ENCODE assay signal across 8 cellular contexts in genomic region chr4:105147226-105148151, GRCh38. TPM values are rescaled to one million over a fixed set of nuclear protein-coding genes. Genes with fewer than 3 reads are reported as not detected.
A peak's percentile ranks its signal among the peaks of the same experiment; 100 is the strongest.
DNase-seq lines count a peak whose midpoint lies in the region; ATAC-seq lines count a peak whose summit lies in the region.

No MANE protein-coding gene starts in this region.

- peak overlapping the region; percentile 73 to 95 for H3K27ac ChIP-seq in esophagus (ENCODE audit: low read depth in 2 of 2, low read length in 1 of 2)
- H3K27ac ChIP-seq in thymus (ENCODE audit: low read depth) = peak overlapping the region; percentile 85

- peak overlapping the region; percentile 99 for H3K9ac ChIP-seq in mucosa of stomach (ENCODE audit: low read length)

- H3K36me3 ChIP-seq in esophagus (ENCODE audit: control insufficient read depth in 2 of 2, insufficient read depth in 2 of 2, low read length in 1 of 2) (no peaks in the 10 kb centered on the region), mucosa of stomach (ENCODE audit: control insufficient read depth, insufficient read depth, low read length) (no peaks in the 10 kb centered on the region), thymus (ENCODE audit: control insufficient read depth, insufficient read depth) (no peaks in the 10 kb centered on the region)

- ATAC-seq in HG03442 (IDR thresholded peaks at IDR 0.05; ENCODE audit: unreplicated experiment) = no peak

- DNase-seq in NCI-H526 (lab: John Stamatoyannopoulos, UW) (peak; percentile 37 to 43), NCI-H526 treated with DMSO at 0.1 percent for 48 hours (lab: John Stamatoyannopoulos, UW) (no peak), NCI-H2171 treated with DMSO at 0.1 percent for 48 hours (lab: John Stamatoyannopoulos, UW) (peak; percentile 57), activated T-cell treated with anti-CD3 and anti-CD28 coated beads for 48 hours (ENCODE audit: low read depth) (peak; percentile 10)

- H3K9me3 ChIP-seq in esophagus (ENCODE audit: control insufficient read depth in 2 of 2, insufficient read depth in 1 of 2, low read depth in 1 of 2, low read length in 1 of 2) = no peaks in the 10 kb centered on the region
- no peaks in the 10 kb centered on the region for H3K9me3 ChIP-seq in mucosa of stomach (ENCODE audit: control insufficient read depth, low read length)
- H3K9me3 ChIP-seq in thymus (ENCODE audit: control insufficient read depth) = peaks cover 2% of the 10 kb centered on the region

- 0 to 1% methylated on average over 25 of the region's 25 CpGs for WGBS in esophagus, 2 donors
- WGBS in thymus = 2% methylated on average over 25 of the region's 25 CpGs

- H3K4me1 ChIP-seq in esophagus (ENCODE audit: control insufficient read depth in 2 of 2, insufficient read depth in 2 of 2, low read length in 1 of 2) (peaks cover 0 to 4% of the 10 kb centered on the region in 2 donors), mucosa of stomach (ENCODE audit: control insufficient read depth, insufficient read depth, low read length) (no peaks in the 10 kb centered on the region), thymus (ENCODE audit: control insufficient read depth, insufficient read depth, low read length) (no peaks in the 10 kb centered on the region)

- no peaks in the 10 kb centered on the region for H3K27me3 ChIP-seq in esophagus (ENCODE audit: control insufficient read depth in 1 of 2, insufficient read depth in 2 of 2, low read length in 2 of 2)
- H3K27me3 ChIP-seq in mucosa of stomach (ENCODE audit: control insufficient read depth, insufficient read depth, low read length) = no peaks in the 10 kb centered on the region
- H3K27me3 ChIP-seq in thymus (ENCODE audit: control insufficient read depth, insufficient read depth) = peaks cover 4% of the 10 kb centered on the region

- peak overlapping the region; percentile 70 to 73 for H3K4me3 ChIP-seq in esophagus (ENCODE audit: low read depth in 1 of 2, low read length in 2 of 2)
- H3K4me3 ChIP-seq in mucosa of stomach (ENCODE audit: low read length) = peak overlapping the region; percentile 71
- H3K4me3 ChIP-seq in thymus (ENCODE audit: low read length) = peak overlapping the region; percentile 91

RNA-seq across cellular contexts. Expression of gene TET2, which starts 0.8 kb away (rescaled TPM):
- polyA plus RNA-seq in esophagus (1 to 10 TPM; 4.7 to 5.3 TPM), thymus (6.5 TPM)
